10 cellular contexts compared by ENCODE assay signal in the genomic region with DNA sequence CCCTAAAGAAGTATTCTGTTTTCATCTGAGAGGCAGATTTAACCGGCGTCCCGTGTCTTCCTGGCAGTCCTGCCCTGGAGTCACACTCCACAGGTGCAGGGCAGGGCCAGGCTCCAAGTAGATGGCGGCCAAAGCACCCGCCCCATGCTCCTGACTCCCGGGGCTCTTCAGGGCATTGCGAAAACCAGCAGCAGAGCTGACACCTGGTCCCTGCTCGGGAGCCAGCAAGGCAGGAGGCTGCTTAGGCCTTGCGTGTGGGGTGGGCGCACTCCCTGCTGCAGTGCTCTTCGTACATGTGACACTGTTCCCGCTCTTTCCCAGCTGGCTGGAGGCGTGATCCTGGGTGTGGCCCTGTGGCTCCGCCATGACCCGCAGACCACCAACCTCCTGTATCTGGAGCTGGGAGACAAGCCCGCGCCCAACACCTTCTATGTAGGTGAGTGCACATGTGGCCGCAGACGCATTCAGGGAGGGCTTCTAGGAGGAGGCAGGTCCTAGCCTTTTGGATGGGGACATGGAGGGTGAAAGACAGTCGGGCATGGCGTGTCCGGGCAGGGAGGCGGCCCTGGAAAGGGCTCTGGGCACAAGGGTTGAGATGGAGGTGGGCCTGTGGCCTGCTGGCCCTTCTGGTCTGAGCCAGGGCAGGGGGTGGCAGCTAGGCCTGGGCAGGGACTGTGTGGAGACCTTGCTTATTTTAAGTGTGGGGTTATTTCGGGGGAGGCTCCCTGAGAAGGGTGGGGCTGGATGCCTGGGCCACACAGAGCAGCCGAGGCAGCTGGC. TPM values are rescaled to one million over a fixed set of nuclear protein-coding genes. Genes with fewer than 3 reads are reported as not detected.
DNase-seq lines count a peak whose midpoint lies in the region; ATAC-seq and TF ChIP-seq lines count a peak whose summit lies in the region.
"Had no signal": no experiment of that assay in that cellular context is flagged by ENCODE, and none has a peak within 500 bp of the region (broad histone marks: within the 10 kb centered on the region; RNA-seq: fewer than 3 reads in every experiment).

No MANE protein-coding gene starts in this region.

- H3K27me3 ChIP-seq in GM23248 (replicated peaks; ENCODE audit: insufficient read depth) (no peaks in the 10 kb centered on the region), left ventricle myocardium inferior (ENCODE audit: low read depth) (no peaks in the 10 kb centered on the region), gastrocnemius medialis (no peaks in the 10 kb centered on the region)

- H3K4me3 ChIP-seq in GM23248 (no peak overlapping the region), left ventricle myocardium inferior (peak overlapping the region; percentile 17), gastrocnemius medialis (no peak overlapping the region)

- no peak for TF ChIP-seq CTCF in WTC11 (IDR thresholded peaks at IDR 0.05)
- TF ChIP-seq CTCF in left ventricle myocardium inferior (IDR thresholded peaks at IDR 0.05; ENCODE audit: borderline replicate concordance), result no peak
- no peak for TF ChIP-seq CTCF in gastrocnemius medialis (IDR thresholded peaks at IDR 0.05 in 4 of 5, conservative IDR thresholded peaks at IDR 0.05 in 1 of 5)

- DNase-seq in GM23248 (no peak), WTC11 (ENCODE audit: low spot score) (no peak), left ventricle myocardium inferior (no peak), gastrocnemius medialis (peak; percentile 80 to 93), NCI-H187 treated with DMSO at 0.1 percent for 48 hours (lab: John Stamatoyannopoulos, UW) (no peak)
- no peak for DNase-seq in activated CD4-positive, alpha-beta T cell treated with anti-CD3 and anti-CD28 coated beads for 1 hour
- DNase-seq: dermis blood vessel endothelial cell had no signal

- H3K27ac Mint-ChIP-seq in WTC11, result peak overlapping the region; percentile 34; the same call in 1 of the 2 replicates

- no peak for TF ChIP-seq POLR2A in gastrocnemius medialis (IDR thresholded peaks at IDR 0.05)

- WGBS in GM23248 (ENCODE audit: low coverage in 1 of 2, low lambda C conversion rate in 2 of 2, missing lambda C conversion rate in 2 of 2), 2 experiments, result 69 to 70% methylated on average over 25 of the region's 25 CpGs

- no peaks in the 10 kb centered on the region for H3K9me2 ChIP-seq in GM23248 (ENCODE audit: insufficient read depth)

- no peaks in the 10 kb centered on the region for H3K27me3 Mint-ChIP-seq in WTC11 (ENCODE audit: low read depth)

- H3K4me1 ChIP-seq in GM23248 (ENCODE audit: insufficient read depth) (peaks cover 18% of the 10 kb centered on the region), left ventricle myocardium inferior (peaks cover 94% of the 10 kb centered on the region), gastrocnemius medialis (peaks cover 55 to 56% of the 10 kb centered on the region in 2 donors)

- no peak overlapping the region for H2AFZ ChIP-seq in GM23248

- intact Hi-C loops in left ventricle myocardium inferior (cut with micrococcal nuclease) (no loop called here), gastrocnemius medialis (cut with DNase I; ENCODE audit: low total_unique reads) (loop anchor here (1.0 to 5.0 kb wide), 2 partner anchors 9 to 652 kb away; no protein-coding TSS in a partner anchor)

- CTCF ChIA-PET in WTC11 (lab: Charles Lee), result interaction anchor here (0.6 to 1.6 kb wide), 5 partner anchors 9 to 87 kb away, joined by 3 to 5 read pairs (median 3); partner anchors contain the start of genes CD81 and TSSC4

- ATAC-seq in WTC11 (no peak), gastrocnemius medialis (peak; percentile 78 to 88), GM18909 (IDR thresholded peaks at IDR 0.05; ENCODE audit: poor library complexity, unreplicated experiment) (no peak), HG03196 (IDR thresholded peaks at IDR 0.05; ENCODE audit: unreplicated experiment) (no peak)

- in situ Hi-C loops in GM23248 (cut with MboI), result no loop called here
- in situ Hi-C loops in gastrocnemius medialis (cut with MboI; ENCODE audit: low sequenced_read_pairs in 4 of 4), result no loop called here

- H3K9ac ChIP-seq in GM23248, result peak overlapping the region; percentile 52

- H3K9me3 Mint-ChIP-seq in WTC11, result no peaks in the 10 kb centered on the region

- H4K20me1 ChIP-seq in GM23248 (ENCODE audit: insufficient read depth), result peaks cover 5% of the 10 kb centered on the region; the same call in 1 of the 2 replicates

- H3K9me3 ChIP-seq in GM23248 (ENCODE audit: low read depth) (no peaks in the 10 kb centered on the region), left ventricle myocardium inferior (replicated peaks) (no peaks in the 10 kb centered on the region), gastrocnemius medialis (no peaks in the 10 kb centered on the region)

- no peaks in the 10 kb centered on the region for H3K36me3 ChIP-seq in GM23248 (ENCODE audit: low read depth)
- H3K36me3 ChIP-seq in left ventricle myocardium inferior, result peaks cover 55% of the 10 kb centered on the region
- no peaks in the 10 kb centered on the region for H3K36me3 ChIP-seq in gastrocnemius medialis

- peak overlapping the region; percentile 18 for H3K4me2 ChIP-seq in GM23248 (ENCODE audit: unreplicated experiment)

- POLR2A ChIA-PET in WTC11 (lab: Charles Lee), result interaction anchor here (1.4 kb wide), 1 partner anchor 10 kb away, joined by 6 read pairs; the partner anchor contains the start of gene TSSC4

- H3K4me1 Mint-ChIP-seq in WTC11, result peaks cover 9% of the 10 kb centered on the region; the same call in 1 of the 2 replicates

- no peaks in the 10 kb centered on the region for H3F3A ChIP-seq in GM23248 (ENCODE audit: insufficient read depth)

- H3K4me3 Mint-ChIP-seq in WTC11, result no peak overlapping the region

- no peak overlapping the region for H3K27ac ChIP-seq in GM23248
- peak overlapping the region; percentile 77 for H3K27ac ChIP-seq in left ventricle myocardium inferior (replicated peaks)
- peak overlapping the region; percentile 82 to 89 (median 86) for H3K27ac ChIP-seq in gastrocnemius medialis

- H3K79me2 ChIP-seq in GM23248 (ENCODE audit: insufficient read depth), result peaks cover 98% of the 10 kb centered on the region

- H3K36me3 Mint-ChIP-seq in WTC11, result no peaks in the 10 kb centered on the region

TF ChIP-seq in WTC11, 78 proteins besides CTCF, POLR2A, EP300 and RAD21 (continues in another document):
- no peak for TF ChIP-seq JAZF1 (CRISPR knock-in tag; IDR thresholded peaks at IDR 0.05)
- no peak for TF ChIP-seq AR (CRISPR knock-in tag; IDR thresholded peaks at IDR 0.05)
- no peak for TF ChIP-seq NFATC4 (CRISPR knock-in tag; IDR thresholded peaks at IDR 0.05)
- TF ChIP-seq NFE2L1 (CRISPR knock-in tag; IDR thresholded peaks at IDR 0.05), result no peak
- no peak for TF ChIP-seq TP53 (CRISPR knock-in tag; IDR thresholded peaks at IDR 0.05)
- TF ChIP-seq ATF6 (CRISPR knock-in tag; IDR thresholded peaks at IDR 0.05), result no peak

RNA-seq across cellular contexts. Expression of gene TSSC4, which starts 10.3 kb away (rescaled TPM):
- 44.4 and 50.3 TPM in 2 replicates for total RNA-seq in GM23248 (2014; rRNA removed; shearing (Covaris generic))
- 61.8 and 69.8 TPM in 2 replicates for polyA plus RNA-seq in GM23248 (2016; fragmentation: Nextera tagmentation; extraction: Ambion mirVana)
- total RNA-seq in WTC11 (2021) (41.2 to 45.8 TPM (median 41.4 TPM) in 3 replicates), left ventricle myocardium inferior (31.7 TPM), gastrocnemius medialis (10 to 100 TPM; 53.4 to 92.5 (median 76.8) TPM)

RNA-seq across cellular contexts. Expression of gene CD81, which starts 13.2 kb away (rescaled TPM):
- 363 and 434 TPM in 2 replicates for total RNA-seq in GM23248 (2014; rRNA removed; shearing (Covaris generic))
- polyA plus RNA-seq in GM23248 (2016; fragmentation: Nextera tagmentation; extraction: Ambion mirVana), result 66.8 and 67.6 TPM in 2 replicates
- total RNA-seq in WTC11 (2021), result 237 to 244 TPM (median 241 TPM) in 3 replicates
- 412 TPM for total RNA-seq in left ventricle myocardium inferior
- 10 to 100 TPM; 54.5 to 87.0 (median 66.8) TPM for total RNA-seq in gastrocnemius medialis

RNA-seq across cellular contexts. Expression of gene TRPM5, which starts 54.0 kb away (rescaled TPM):
- total RNA-seq in GM23248 (2014; rRNA removed; shearing (Covaris generic)), result not detected in 2 replicates
- not detected in 2 replicates for polyA plus RNA-seq in GM23248 (2016; fragmentation: Nextera tagmentation; extraction: Ambion mirVana)
- total RNA-seq in WTC11 (2021) (0.07 to 0.09 TPM in 2 of 3 replicates, not detected in the other), left ventricle myocardium inferior (not detected), gastrocnemius medialis (not detected)
- total RNA-seq: dermis blood vessel endothelial cell, RPMI7951 had no signal

RNA-seq across cellular contexts. Expression of gene KCNQ1, which starts 54.5 kb away (rescaled TPM):
- not detected in 2 replicates for total RNA-seq in GM23248 (2014; rRNA removed; shearing (Covaris generic))
- polyA plus RNA-seq in GM23248 (2016; fragmentation: Nextera tagmentation; extraction: Ambion mirVana), result not detected in 2 replicates
- total RNA-seq in WTC11 (2021), result 2.5 to 4.3 TPM (median 4.0 TPM) in 3 replicates
- total RNA-seq in left ventricle myocardium inferior, result 41.8 TPM
- total RNA-seq in gastrocnemius medialis, result under 1 TPM; 0.15 to 1.00 (median 0.67) TPM
- total RNA-seq: RPMI7951 had no signal

Comparison
In these comparisons a context has a peak if more than half of its experiments do, and no peak if none do; other contexts are left out.
1. DNase-seq: peak in gastrocnemius medialis (2 of 2); none in GM23248 (single experiment), WTC11 (single experiment), left ventricle myocardium inferior (single experiment), activated CD4-positive, alpha-beta T cell treated with anti-CD3 and anti-CD28 coated beads for 1 hour (single experiment) and NCI-H187 treated with DMSO at 0.1 percent for 48 hours (single experiment).
2. ATAC-seq: peak in gastrocnemius medialis (2 of 2); none in WTC11 (single experiment), GM18909 (single experiment) and HG03196 (single experiment).